In the genomic region with DNA sequence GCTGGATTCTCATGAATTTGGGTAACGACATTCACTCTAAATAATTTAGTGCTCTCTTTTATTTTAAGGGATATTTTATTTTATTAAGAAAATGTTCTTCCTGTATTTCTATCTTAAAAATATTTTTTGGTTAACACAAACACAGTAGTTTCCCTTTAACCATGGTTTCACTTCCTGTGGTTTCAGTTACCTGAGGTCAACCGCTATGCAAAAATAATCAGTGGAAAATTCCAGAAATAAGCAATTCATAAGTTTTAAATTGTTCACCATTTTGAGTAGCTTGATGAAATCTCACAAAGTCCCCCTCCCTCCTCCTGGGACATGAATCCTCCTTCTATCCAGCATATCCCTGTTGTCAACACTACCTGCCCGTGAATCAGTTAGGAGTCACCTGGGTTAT, we compare ENCODE assay signal across 1 cellular context.
A peak's percentile ranks its signal among the peaks of the same experiment; 100 is the strongest.
TF ChIP-seq lines count a peak whose summit lies in the region.

No MANE protein-coding gene starts in this region.

TF ChIP-seq in GM12878, 131 proteins besides CTCF, POLR2A, EP300 and RAD21 (continued from another document):
- TF ChIP-seq, protein P1, sequence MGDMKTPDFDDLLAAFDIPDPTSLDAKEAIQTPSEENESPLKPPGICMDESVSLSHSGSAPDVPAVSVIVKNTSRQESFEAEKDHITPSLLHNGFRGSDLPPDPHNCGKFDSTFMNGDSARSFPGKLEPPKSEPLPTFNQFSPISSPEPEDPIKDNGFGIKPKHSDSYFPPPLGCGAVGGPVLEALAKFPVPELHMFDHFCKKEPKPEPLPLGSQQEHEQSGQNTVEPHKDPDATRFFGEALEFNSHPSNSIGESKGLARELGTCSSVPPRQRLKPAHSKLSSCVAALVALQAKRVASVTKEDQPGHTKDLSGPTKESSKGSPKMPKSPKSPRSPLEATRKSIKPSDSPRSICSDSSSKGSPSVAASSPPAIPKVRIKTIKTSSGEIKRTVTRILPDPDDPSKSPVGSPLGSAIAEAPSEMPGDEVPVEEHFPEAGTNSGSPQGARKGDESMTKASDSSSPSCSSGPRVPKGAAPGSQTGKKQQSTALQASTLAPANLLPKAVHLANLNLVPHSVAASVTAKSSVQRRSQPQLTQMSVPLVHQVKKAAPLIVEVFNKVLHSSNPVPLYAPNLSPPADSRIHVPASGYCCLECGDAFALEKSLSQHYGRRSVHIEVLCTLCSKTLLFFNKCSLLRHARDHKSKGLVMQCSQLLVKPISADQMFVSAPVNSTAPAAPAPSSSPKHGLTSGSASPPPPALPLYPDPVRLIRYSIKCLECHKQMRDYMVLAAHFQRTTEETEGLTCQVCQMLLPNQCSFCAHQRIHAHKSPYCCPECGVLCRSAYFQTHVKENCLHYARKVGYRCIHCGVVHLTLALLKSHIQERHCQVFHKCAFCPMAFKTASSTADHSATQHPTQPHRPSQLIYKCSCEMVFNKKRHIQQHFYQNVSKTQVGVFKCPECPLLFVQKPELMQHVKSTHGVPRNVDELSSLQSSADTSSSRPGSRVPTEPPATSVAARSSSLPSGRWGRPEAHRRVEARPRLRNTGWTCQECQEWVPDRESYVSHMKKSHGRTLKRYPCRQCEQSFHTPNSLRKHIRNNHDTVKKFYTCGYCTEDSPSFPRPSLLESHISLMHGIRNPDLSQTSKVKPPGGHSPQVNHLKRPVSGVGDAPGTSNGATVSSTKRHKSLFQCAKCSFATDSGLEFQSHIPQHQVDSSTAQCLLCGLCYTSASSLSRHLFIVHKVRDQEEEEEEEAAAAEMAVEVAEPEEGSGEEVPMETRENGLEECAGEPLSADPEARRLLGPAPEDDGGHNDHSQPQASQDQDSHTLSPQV (IDR thresholded peaks at IDR 0.05): no peak
- TF ChIP-seq SMAD1 (IDR thresholded peaks at IDR 0.05; ENCODE audit: low read depth, partially characterized antibody) (no peak), HDAC6 (IDR thresholded peaks at IDR 0.05; ENCODE audit: unreplicated experiment) (no peak), BMI1 (IDR thresholded peaks at IDR 0.05; ENCODE audit: borderline replicate concordance) (0 out of 2 replicates have a peak, but pooled peaks have one; percentile 27), POLR2AphosphoS2 (IDR thresholded peaks at IDR 0.05; ENCODE audit: low read depth, low read length) (no peak), MXI1 (IDR thresholded peaks at IDR 0.05; ENCODE audit: low read depth, low read length) (no peak), IKZF2 (IDR thresholded peaks at IDR 0.05) (peak; percentile 80 to 84; a peak in 3 of 4 replicates), WRNIP1 (IDR thresholded peaks at IDR 0.05; ENCODE audit: borderline replicate concordance, low read depth, low read length) (no peak), STAT3 (IDR thresholded peaks at IDR 0.05; ENCODE audit: low read depth, low read length) (no peak), BRCA1 (IDR thresholded peaks at IDR 0.05; ENCODE audit: low read depth, low read length) (no peak), TCF12 (IDR thresholded peaks at IDR 0.05; ENCODE audit: low read depth, low read length) (no peak), GABPA (IDR thresholded peaks at IDR 0.05; ENCODE audit: low read depth) (no peak), SMAD5 (IDR thresholded peaks at IDR 0.05; ENCODE audit: low read depth) (no peak), BHLHE40 (IDR thresholded peaks at IDR 0.05; ENCODE audit: borderline replicate concordance in 1 of 2, low read depth in 2 of 2, low read length in 1 of 2) (no peak), TAF1 (IDR thresholded peaks at IDR 0.05; ENCODE audit: borderline replicate concordance, low read depth, low read length) (no peak), SUZ12 (IDR thresholded peaks at IDR 0.05; ENCODE audit: unreplicated experiment) (no peak), DPF2 (IDR thresholded peaks at IDR 0.05) (peak; percentile 79), ZSCAN29 (IDR thresholded peaks at IDR 0.05) (no peak), EED (IDR thresholded peaks at IDR 0.05; ENCODE audit: low read depth) (no peak), POU2F2 (IDR thresholded peaks at IDR 0.05; ENCODE audit: borderline replicate concordance, low read depth, low read length) (no peak), SP1 (IDR thresholded peaks at IDR 0.05; ENCODE audit: low read depth, low read length) (no peak), RCOR1 (conservative IDR thresholded peaks at IDR 0.05; ENCODE audit: low read depth, low read length) (no peak), MEF2B (IDR thresholded peaks at IDR 0.05; ENCODE audit: partially characterized antibody, poor library complexity, severe bottlenecking) (peak; percentile 48), ESRRA (IDR thresholded peaks at IDR 0.05; ENCODE audit: low read length) (no peak), SIN3A (IDR thresholded peaks at IDR 0.05; ENCODE audit: low read depth, low read length) (no peak), SIX5 (IDR thresholded peaks at IDR 0.05; ENCODE audit: low read depth, low read length, severe bottlenecking) (no peak)
- TF ChIP-seq, protein P2, sequence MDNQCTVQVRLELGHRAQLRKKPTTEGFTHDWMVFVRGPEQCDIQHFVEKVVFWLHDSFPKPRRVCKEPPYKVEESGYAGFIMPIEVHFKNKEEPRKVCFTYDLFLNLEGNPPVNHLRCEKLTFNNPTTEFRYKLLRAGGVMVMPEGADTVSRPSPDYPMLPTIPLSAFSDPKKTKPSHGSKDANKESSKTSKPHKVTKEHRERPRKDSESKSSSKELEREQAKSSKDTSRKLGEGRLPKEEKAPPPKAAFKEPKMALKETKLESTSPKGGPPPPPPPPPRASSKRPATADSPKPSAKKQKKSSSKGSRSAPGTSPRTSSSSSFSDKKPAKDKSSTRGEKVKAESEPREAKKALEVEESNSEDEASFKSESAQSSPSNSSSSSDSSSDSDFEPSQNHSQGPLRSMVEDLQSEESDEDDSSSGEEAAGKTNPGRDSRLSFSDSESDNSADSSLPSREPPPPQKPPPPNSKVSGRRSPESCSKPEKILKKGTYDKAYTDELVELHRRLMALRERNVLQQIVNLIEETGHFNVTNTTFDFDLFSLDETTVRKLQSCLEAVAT (IDR thresholded peaks at IDR 0.05): 0 out of 2 replicates have a peak, but pooled peaks have one; percentile 59
- TF ChIP-seq, protein P3, sequence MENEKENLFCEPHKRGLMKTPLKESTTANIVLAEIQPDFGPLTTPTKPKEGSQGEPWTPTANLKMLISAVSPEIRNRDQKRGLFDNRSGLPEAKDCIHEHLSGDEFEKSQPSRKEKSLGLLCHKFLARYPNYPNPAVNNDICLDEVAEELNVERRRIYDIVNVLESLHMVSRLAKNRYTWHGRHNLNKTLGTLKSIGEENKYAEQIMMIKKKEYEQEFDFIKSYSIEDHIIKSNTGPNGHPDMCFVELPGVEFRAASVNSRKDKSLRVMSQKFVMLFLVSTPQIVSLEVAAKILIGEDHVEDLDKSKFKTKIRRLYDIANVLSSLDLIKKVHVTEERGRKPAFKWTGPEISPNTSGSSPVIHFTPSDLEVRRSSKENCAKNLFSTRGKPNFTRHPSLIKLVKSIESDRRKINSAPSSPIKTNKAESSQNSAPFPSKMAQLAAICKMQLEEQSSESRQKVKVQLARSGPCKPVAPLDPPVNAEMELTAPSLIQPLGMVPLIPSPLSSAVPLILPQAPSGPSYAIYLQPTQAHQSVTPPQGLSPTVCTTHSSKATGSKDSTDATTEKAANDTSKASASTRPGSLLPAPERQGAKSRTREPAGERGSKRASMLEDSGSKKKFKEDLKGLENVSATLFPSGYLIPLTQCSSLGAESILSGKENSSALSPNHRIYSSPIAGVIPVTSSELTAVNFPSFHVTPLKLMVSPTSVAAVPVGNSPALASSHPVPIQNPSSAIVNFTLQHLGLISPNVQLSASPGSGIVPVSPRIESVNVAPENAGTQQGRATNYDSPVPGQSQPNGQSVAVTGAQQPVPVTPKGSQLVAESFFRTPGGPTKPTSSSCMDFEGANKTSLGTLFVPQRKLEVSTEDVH (IDR thresholded peaks at IDR 0.05; ENCODE audit: low read depth, partially characterized antibody): no peak
